ENCODE assay signal across 10 cellular contexts in genomic region chr7:537911-538634, GRCh38. TPM values are rescaled to one million over a fixed set of nuclear protein-coding genes. Genes with fewer than 3 reads are reported as not detected.
DNase-seq lines count a peak whose midpoint lies in the region; ATAC-seq, FAIRE-seq and TF ChIP-seq lines count a peak whose summit lies in the region.
"Had no signal": no experiment of that assay in that cellular context is flagged by ENCODE, and none has a peak within 500 bp of the region (broad histone marks: within the 10 kb centered on the region; RNA-seq: fewer than 3 reads in every experiment).

No MANE protein-coding gene starts in this region.

- 35% methylated on average over 21 of the region's 21 CpGs for WGBS in right cardiac atrium
- WGBS in stomach, 5 donors: 23 to 49% (median 35%) methylated on average over 12 to 21 of the region's 21 CpGs

- DNase-seq in amniotic stem cell (lab: John Stamatoyannopoulos, UW): peak; percentile 69
- DNase-seq in right cardiac atrium: peak; percentile 75 to 84 (median 84)
- DNase-seq in stomach: peak; percentile 73
- no peak for DNase-seq in natural killer cell
- DNase-seq in D721Med (ENCODE audit: insufficient read length, low spot score): no peak
- DNase-seq: OCI-M1 had no signal

- no peak overlapping the region for H3K4me3 Mint-ChIP-seq in natural killer cell
- H3K4me3 Mint-ChIP-seq: activated naive CD4-positive, alpha-beta T cell treated with anti-CD3 and anti-CD28 coated beads, Interleukin-2, amount 50 U/mL, for 24 hours had no signal

- CTCF ChIA-PET in HEK293 (lab: Yijun Ruan, JAX): no interaction called here

- TF ChIP-seq CTCF in HEK293 (tag by site-specific recombination; IDR thresholded peaks at IDR 0.05) (no peak), stomach (IDR thresholded peaks at IDR 0.05) (no peak), natural killer cell (IDR thresholded peaks at IDR 0.05) (no peak), D721Med (IDR thresholded peaks at IDR 0.05; ENCODE audit: insufficient read depth, missing control alignments) (no peak)

- H3K9me3 ChIP-seq in HEK293 (ENCODE audit: control insufficient read depth, insufficient read depth, low read depth, low read length) (no peaks in the 10 kb centered on the region), right cardiac atrium (ENCODE audit: control insufficient read depth, low read length) (no peaks in the 10 kb centered on the region), stomach (peaks cover 0 to 7% (median 2%) of the 10 kb centered on the region in 4 donors)

- no peaks in the 10 kb centered on the region for H3K27me3 ChIP-seq in right cardiac atrium (ENCODE audit: control insufficient read depth, insufficient read depth)
- peaks cover 0 to 22% (median 0%) of the 10 kb centered on the region in 3 donors for H3K27me3 ChIP-seq in stomach

- intact Hi-C loops in right cardiac atrium (cut with DNase I) (no loop called here), stomach (cut with DNase I; ENCODE audit: low total_unique reads) (no loop called here), natural killer cell (cut with micrococcal nuclease) (no loop called here)

- ATAC-seq in right cardiac atrium (peak; percentile 75 to 93), natural killer cell (no peak), GM21576 (IDR thresholded peaks at IDR 0.05; ENCODE audit: unreplicated experiment) (no peak), HG02840 (IDR thresholded peaks at IDR 0.05; ENCODE audit: low FRiP score, unreplicated experiment) (no peak)

- H3K36me3 ChIP-seq in HEK293 (ENCODE audit: control insufficient read depth in 2 of 2, insufficient read depth in 1 of 2, low read length in 2 of 2) (no peaks in the 10 kb centered on the region), stomach (no peaks in the 10 kb centered on the region)

- H3K4me3 ChIP-seq in HEK293 (ENCODE audit: low read depth, low read length): no peak overlapping the region
- no peak overlapping the region for H3K4me3 ChIP-seq in right cardiac atrium (ENCODE audit: low read length)
- H3K4me3 ChIP-seq in stomach: no peak overlapping the region

- H3K9me3 Mint-ChIP-seq in natural killer cell: no peaks in the 10 kb centered on the region
- H3K9me3 Mint-ChIP-seq: activated naive CD4-positive, alpha-beta T cell treated with anti-CD3 and anti-CD28 coated beads, Interleukin-2, amount 50 U/mL, for 24 hours had no signal

- POLR2A ChIA-PET in HEK293 (lab: Yijun Ruan, JAX): interaction anchor here (0.7 to 1.3 kb wide), 5 partner anchors 8 to 19 kb away, joined by 3 to 5 read pairs (median 3); no protein-coding TSS in a partner anchor

- H3K4me1 ChIP-seq in HEK293 (ENCODE audit: control insufficient read depth, insufficient read depth, low read length): no peaks in the 10 kb centered on the region
- H3K4me1 ChIP-seq in right cardiac atrium (ENCODE audit: control insufficient read depth, insufficient read depth, low read length): no peaks in the 10 kb centered on the region
- H3K4me1 ChIP-seq in stomach: peaks cover 13 to 36% (median 21%) of the 10 kb centered on the region in 4 donors

- no peak for TF ChIP-seq EP300 in stomach (IDR thresholded peaks at IDR 0.05)

- no peak overlapping the region for H3K27ac Mint-ChIP-seq in natural killer cell
- H3K27ac Mint-ChIP-seq: activated naive CD4-positive, alpha-beta T cell treated with anti-CD3 and anti-CD28 coated beads, Interleukin-2, amount 50 U/mL, for 24 hours had no signal

- FAIRE-seq in D721Med (lab: Jason Lieb, UNC): no peak

- no peak overlapping the region for H3K27ac ChIP-seq in HEK293 (ENCODE audit: extremely low read depth, low read depth, low read length)
- no peak overlapping the region for H3K27ac ChIP-seq in right cardiac atrium (ENCODE audit: low read length)
- H3K27ac ChIP-seq in stomach: peak overlapping the region in 2 of 5 donors; percentile 53 to 54

- TF ChIP-seq POLR2A in stomach (IDR thresholded peaks at IDR 0.05): no peak

- no peaks in the 10 kb centered on the region for H3K4me1 Mint-ChIP-seq in natural killer cell

- no peaks in the 10 kb centered on the region for H3K36me3 Mint-ChIP-seq in natural killer cell
- H3K36me3 Mint-ChIP-seq: activated naive CD4-positive, alpha-beta T cell treated with anti-CD3 and anti-CD28 coated beads, Interleukin-2, amount 50 U/mL, for 24 hours had no signal

- no peaks in the 10 kb centered on the region for H3K27me3 Mint-ChIP-seq in natural killer cell (ENCODE audit: low read depth in 2 of 2)
- H3K27me3 Mint-ChIP-seq: activated naive CD4-positive, alpha-beta T cell treated with anti-CD3 and anti-CD28 coated beads, Interleukin-2, amount 50 U/mL, for 24 hours had no signal

TF ChIP-seq in HEK293, 187 proteins besides CTCF, POLR2A, EP300 and RAD21:
- TF ChIP-seq ZXDB (tag by site-specific recombination; IDR thresholded peaks at IDR 0.05) (no peak), KLF9 (tag by site-specific recombination; IDR thresholded peaks at IDR 0.05; ENCODE audit: low read depth) (peak; percentile 40; the same call in 1 of the 2 replicates), SP7 (tag by site-specific recombination; IDR thresholded peaks at IDR 0.05) (peak; percentile 26; the same call in 1 of the 2 replicates), ZNF768 (tag by site-specific recombination; IDR thresholded peaks at IDR 0.05) (no peak), ZSCAN18 (tag by site-specific recombination; IDR thresholded peaks at IDR 0.05) (no peak), EGR2 (tag by site-specific recombination; IDR thresholded peaks at IDR 0.05; ENCODE audit: low read depth) (0 out of 2 replicates have a peak, but pooled peaks have one; percentile 40), ZIC2 (tag by site-specific recombination; IDR thresholded peaks at IDR 0.05) (peak; percentile 78), KLF1 (tag by site-specific recombination; IDR thresholded peaks at IDR 0.05) (peak; percentile 98), GLIS1 (tag by site-specific recombination; IDR thresholded peaks at IDR 0.05) (peak; percentile 73), ZFHX2 (tag by site-specific recombination; conservative IDR thresholded peaks at IDR 0.05) (peak; percentile 73), ZNF311 (tag by site-specific recombination; IDR thresholded peaks at IDR 0.05; ENCODE audit: borderline replicate concordance) (no peak), ZNF26 (tag by site-specific recombination; IDR thresholded peaks at IDR 0.05) (no peak), ZBTB48 (tag by site-specific recombination; IDR thresholded peaks at IDR 0.05) (no peak), ZNF350 (tag by site-specific recombination; IDR thresholded peaks at IDR 0.05) (no peak), ZNF549 (tag by site-specific recombination; IDR thresholded peaks at IDR 0.05) (no peak), ZNF354C (tag by site-specific recombination; IDR thresholded peaks at IDR 0.05; ENCODE audit: borderline replicate concordance, low read depth) (no peak)
- TF ChIP-seq, protein P1, sequence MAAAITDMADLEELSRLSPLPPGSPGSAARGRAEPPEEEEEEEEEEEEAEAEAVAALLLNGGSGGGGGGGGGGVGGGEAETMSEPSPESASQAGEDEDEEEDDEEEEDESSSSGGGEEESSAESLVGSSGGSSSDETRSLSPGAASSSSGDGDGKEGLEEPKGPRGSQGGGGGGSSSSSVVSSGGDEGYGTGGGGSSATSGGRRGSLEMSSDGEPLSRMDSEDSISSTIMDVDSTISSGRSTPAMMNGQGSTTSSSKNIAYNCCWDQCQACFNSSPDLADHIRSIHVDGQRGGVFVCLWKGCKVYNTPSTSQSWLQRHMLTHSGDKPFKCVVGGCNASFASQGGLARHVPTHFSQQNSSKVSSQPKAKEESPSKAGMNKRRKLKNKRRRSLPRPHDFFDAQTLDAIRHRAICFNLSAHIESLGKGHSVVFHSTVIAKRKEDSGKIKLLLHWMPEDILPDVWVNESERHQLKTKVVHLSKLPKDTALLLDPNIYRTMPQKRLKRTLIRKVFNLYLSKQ (tag by site-specific recombination; IDR thresholded peaks at IDR 0.05; ENCODE audit: borderline replicate concordance): no peak
- TF ChIP-seq, protein P2, sequence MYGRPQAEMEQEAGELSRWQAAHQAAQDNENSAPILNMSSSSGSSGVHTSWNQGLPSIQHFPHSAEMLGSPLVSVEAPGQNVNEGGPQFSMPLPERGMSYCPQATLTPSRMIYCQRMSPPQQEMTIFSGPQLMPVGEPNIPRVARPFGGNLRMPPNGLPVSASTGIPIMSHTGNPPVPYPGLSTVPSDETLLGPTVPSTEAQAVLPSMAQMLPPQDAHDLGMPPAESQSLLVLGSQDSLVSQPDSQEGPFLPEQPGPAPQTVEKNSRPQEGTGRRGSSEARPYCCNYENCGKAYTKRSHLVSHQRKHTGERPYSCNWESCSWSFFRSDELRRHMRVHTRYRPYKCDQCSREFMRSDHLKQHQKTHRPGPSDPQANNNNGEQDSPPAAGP (tag by site-specific recombination; IDR thresholded peaks at IDR 0.05): peak; percentile 74; the same call in 1 of the 2 replicates

RNA-seq across cellular contexts. Expression of gene PDGFA, which starts 18.4 kb away (rescaled TPM):
- total RNA-seq in right cardiac atrium: 10 to 100 TPM; 32.2 to 44.3 (median 38.4) TPM
- polyA plus RNA-seq in right cardiac atrium: 18.3 TPM
- 10 to 100 TPM; 11.1 to 93.0 (median 55.9) TPM for total RNA-seq in stomach
- 10 to 100 TPM; 15.0 to 36.0 (median 25.3) TPM for polyA plus RNA-seq in stomach
- 1 to 10 TPM in 2 of 3 donors, under 1 TPM in 1; 0.86 to 2.0 (median 1.5) TPM for total RNA-seq in natural killer cell

Comparison
In these comparisons a context has a peak if more than half of its experiments do, and no peak if none do; other contexts are left out.
1. DNase-seq: peak in amniotic stem cell (single experiment), right cardiac atrium (3 of 3) and stomach (single experiment); none in natural killer cell (single experiment) and D721Med (single experiment).
2. ATAC-seq: peak in right cardiac atrium (2 of 2); none in natural killer cell (0 of 3), GM21576 (single experiment) and HG02840 (single experiment).
3. RNA of gene PDGFA, which starts 18.4 kb away (total RNA-seq): 11.1 to 93.0 TPM in stomach and 32.2 to 44.3 TPM in right cardiac atrium; 0.86 to 2.0 TPM in natural killer cell; every median in the first group is over 4 times any median in the second.